ENCODE assay signal across 9 cellular contexts in the genomic region with DNA sequence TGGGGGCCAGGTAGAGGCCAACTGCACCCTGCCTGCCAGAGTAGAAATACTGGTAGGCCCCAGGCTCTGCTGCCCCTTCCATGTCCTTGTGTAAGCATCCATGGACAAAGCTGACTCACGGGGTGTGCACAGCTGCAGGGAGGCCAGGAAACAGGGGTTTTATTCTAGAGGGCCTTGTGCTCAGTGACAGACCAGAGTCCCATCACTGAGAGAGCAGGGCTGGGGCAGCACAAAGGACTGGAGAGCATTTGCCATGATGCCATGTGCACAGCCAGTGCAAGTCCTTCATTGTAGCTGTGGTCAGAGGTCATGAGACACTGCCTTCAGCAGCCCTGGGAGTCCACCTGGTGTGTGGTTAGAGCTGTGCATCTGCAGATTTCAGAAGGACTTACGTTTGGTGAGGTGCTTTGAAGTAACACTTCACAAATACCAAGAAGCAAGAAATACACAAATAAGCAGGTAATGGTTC. TPM values are rescaled to one million over a fixed set of nuclear protein-coding genes. Genes with fewer than 3 reads are reported as not detected.
A peak's percentile ranks its signal among the peaks of the same experiment; 100 is the strongest.
DNase-seq lines count a peak whose midpoint lies in the region; ATAC-seq and TF ChIP-seq lines count a peak whose summit lies in the region.
"Had no signal": no experiment of that assay in that cellular context is flagged by ENCODE, and none has a peak within 500 bp of the region (broad histone marks: within the 10 kb centered on the region; RNA-seq: fewer than 3 reads in every experiment).

No MANE protein-coding gene starts in this region.

- no peak overlapping the region for H4K5ac ChIP-seq in mesendoderm (ENCODE audit: low read length)

- H2BK15ac ChIP-seq in mesendoderm (replicated peaks; ENCODE audit: low read depth) = no peak overlapping the region

- peak overlapping the region; percentile 78 for H3K27ac Mint-ChIP-seq in MCF 10A (ENCODE audit: low read depth, unreplicated experiment)

- no peak overlapping the region for H2BK5ac ChIP-seq in mesendoderm (ENCODE audit: low read length)

- peaks cover 73% of the 10 kb centered on the region for H3K4me1 Mint-ChIP-seq in MCF 10A (ENCODE audit: insufficient read depth, unreplicated experiment)

- no peaks in the 10 kb centered on the region for H3K27me3 Mint-ChIP-seq in MCF 10A (ENCODE audit: insufficient read depth, unreplicated experiment)

- H3K4me3 Mint-ChIP-seq in MCF 10A (ENCODE audit: unreplicated experiment) = no peak overlapping the region

- no peak overlapping the region for H3K23ac ChIP-seq in mesendoderm (ENCODE audit: low read length)

- CTCF ChIA-PET in MCF 10A (lab: Yijun Ruan, JAX) = interaction anchor here (0.6 to 7.4 kb wide), 11 partner anchors 13 to 1467 kb away, joined by 3 to 72 read pairs (median 5); no protein-coding TSS in a partner anchor

- H3K27me3 ChIP-seq in breast epithelium = no peaks in the 10 kb centered on the region
- H3K27me3 ChIP-seq in thymus (ENCODE audit: control insufficient read depth, insufficient read depth) = no peaks in the 10 kb centered on the region
- no peaks in the 10 kb centered on the region for H3K27me3 ChIP-seq in mesendoderm (ENCODE audit: insufficient read depth, low read length, poor library complexity)

- 32% methylated on average over 2 of the region's 2 CpGs for WGBS in thymus
- WGBS in mesendoderm (ENCODE audit: extremely low coverage, insufficient coverage, low lambda C conversion rate) = no CpG with 5 or more reads among the region's 2 CpGs

- H3K36me3 Mint-ChIP-seq in MCF 10A (ENCODE audit: insufficient read depth, unreplicated experiment) = peaks cover 82% of the 10 kb centered on the region

- peaks cover 100% of the 10 kb centered on the region for H3K79me2 ChIP-seq in mesendoderm (ENCODE audit: control insufficient read depth, insufficient read depth, low read length)

- BruUV-seq in MCF 10A (replicated peaks; lab: Mats Ljungman, UMichigan) = no TSS peak

- H3K36me3 ChIP-seq in breast epithelium (no peaks in the 10 kb centered on the region), thymus (ENCODE audit: control insufficient read depth, insufficient read depth) (peaks cover 47% of the 10 kb centered on the region), mesendoderm (ENCODE audit: control insufficient read depth, insufficient read depth, low read length) (peaks cover 10% of the 10 kb centered on the region)

- H3K9me3 ChIP-seq in breast epithelium (peaks cover 5 to 9% of the 10 kb centered on the region in 2 donors), thymus (ENCODE audit: control insufficient read depth) (peaks cover 15% of the 10 kb centered on the region)

- no peak overlapping the region for H3K9ac ChIP-seq in mesendoderm (ENCODE audit: low read length)

- TF ChIP-seq POLR2A in breast epithelium (IDR thresholded peaks at IDR 0.05) = no peak

- peaks cover 37 to 61% of the 10 kb centered on the region in 2 donors for H3K4me1 ChIP-seq in breast epithelium
- H3K4me1 ChIP-seq in thymus (ENCODE audit: control insufficient read depth, insufficient read depth, low read length) = peaks cover 32% of the 10 kb centered on the region
- peaks cover 13% of the 10 kb centered on the region for H3K4me1 ChIP-seq in mesendoderm (ENCODE audit: control insufficient read depth, low read depth, low read length)

- no peak for TF ChIP-seq CTCF in MCF 10A (IDR thresholded peaks at IDR 0.05; ENCODE audit: unreplicated experiment)
- no peak for TF ChIP-seq CTCF in breast epithelium (IDR thresholded peaks at IDR 0.05)
- no peak for TF ChIP-seq CTCF in astrocyte of the spinal cord (IDR thresholded peaks at IDR 0.05; ENCODE audit: low read depth, low read length)

- POLR2A ChIA-PET in MCF 10A (lab: Yijun Ruan, JAX) = interaction anchor here (0.8 to 7.9 kb wide), 9 partner anchors 7 to 92 kb away, joined by 3 to 56 read pairs (median 7); a partner anchor contains a TSS

- H4K8ac ChIP-seq in mesendoderm (ENCODE audit: low read depth, low read length) = no peak overlapping the region

- H3K4ac ChIP-seq in mesendoderm (ENCODE audit: low read depth, low read length) = no peak overlapping the region

- H3K4me3 ChIP-seq in breast epithelium (peak overlapping the region in 1 of 3 donors; percentile 41), astrocyte of the spinal cord (ENCODE audit: low read depth, low read length) (no peak overlapping the region), thymus (ENCODE audit: low read length) (no peak overlapping the region), mesendoderm (ENCODE audit: low read length) (no peak overlapping the region)

- in situ Hi-C loops in astrocyte of the spinal cord (cut with HindIII; ENCODE audit: low sequenced_read_pairs) = no loop called here

- no peak overlapping the region for H2BK120ac ChIP-seq in mesendoderm (ENCODE audit: low read depth, low read length)

- no peak overlapping the region for H3K18ac ChIP-seq in mesendoderm (ENCODE audit: low read length)

- H3K4me2 ChIP-seq in mesendoderm (ENCODE audit: low read length) = no peak overlapping the region

- intact Hi-C loops in MCF 10A (cut with micrococcal nuclease) = no loop called here
- intact Hi-C loops in breast epithelium (cut with DNase I; ENCODE audit: low total_unique reads) = no loop called here
- intact Hi-C loops in left colon (cut with DNase I, micrococcal nuclease) = no loop called here

- H3K27ac ChIP-seq in breast epithelium = no peak overlapping the region
- H3K27ac ChIP-seq in thymus (ENCODE audit: low read depth) = peak overlapping the region; percentile 19
- H3K27ac ChIP-seq in mesendoderm (ENCODE audit: low read depth, low read length) = no peak overlapping the region

- no peak overlapping the region for H2AK5ac ChIP-seq in mesendoderm (ENCODE audit: low read length)

- H3K56ac ChIP-seq in mesendoderm (ENCODE audit: low read length) = no peak overlapping the region

- peaks cover 15% of the 10 kb centered on the region for H3K9me3 Mint-ChIP-seq in MCF 10A (ENCODE audit: unreplicated experiment)

- DNase-seq in MCF 10A (ENCODE audit: unreplicated experiment) (peak; percentile 34), breast epithelium (ENCODE audit: low spot score in 2 of 2) (no peak), astrocyte of the spinal cord (ENCODE audit: low read depth, low spot score) (peak; percentile 26), left colon (no peak), SK-N-DZ (ENCODE audit: low spot score) (no peak), mesendoderm (no peak), OCI-M2 (lab: John Stamatoyannopoulos, UW; ENCODE audit: unreplicated experiment) (no peak)
- DNase-seq: AML-193 had no signal

- H3K79me1 ChIP-seq in mesendoderm (ENCODE audit: low read length) = peaks cover 6% of the 10 kb centered on the region

- ATAC-seq in left colon = peak; percentile 20

RNA-seq across cellular contexts. Expression of a gene that starts 8.1 kb away (rescaled TPM):
- 870 and 1,140 TPM in 2 replicates for total RNA-seq in MCF 10A (2022)
- 100 to 1,000 TPM; 263 to 295 (median 292) TPM for total RNA-seq in breast epithelium
- total RNA-seq in left colon = 100 to 1,000 TPM; 469 to 500 TPM
- 227 TPM for polyA plus RNA-seq in thymus
- polyA plus RNA-seq in SK-N-DZ (2014; cell fraction: cytosol; rRNA removed) = 153 and 169 TPM in 2 replicates
- 86.2 and 120 TPM in 2 replicates for polyA plus RNA-seq in SK-N-DZ (2014; cell fraction: nucleus; rRNA removed)
- polyA plus RNA-seq in mesendoderm (2013, experiment 1 of 2) = 264 TPM
- 266 TPM for polyA plus RNA-seq in mesendoderm (2013, experiment 2 of 2)

RNA-seq across cellular contexts. Expression of a gene that starts 12.5 kb away (rescaled TPM):
- 48.9 and 49.2 TPM in 2 replicates for total RNA-seq in MCF 10A (2022)
- 10 to 100 TPM; 11.5 to 17.0 (median 15.7) TPM for total RNA-seq in breast epithelium
- 10 to 100 TPM; 11.9 to 14.7 TPM for total RNA-seq in left colon
- 26.1 TPM for polyA plus RNA-seq in thymus
- polyA plus RNA-seq in SK-N-DZ (2014; cell fraction: cytosol; rRNA removed) = 20.2 and 20.7 TPM in 2 replicates
- 76.0 and 86.4 TPM in 2 replicates for polyA plus RNA-seq in SK-N-DZ (2014; cell fraction: nucleus; rRNA removed)
- 23.0 TPM for polyA plus RNA-seq in mesendoderm (2013, experiment 1 of 2)
- 22.1 TPM for polyA plus RNA-seq in mesendoderm (2013, experiment 2 of 2)

RNA-seq across cellular contexts. Expression of a gene that starts 18.5 kb away (rescaled TPM):
- total RNA-seq in MCF 10A (2022) = 85.4 and 111 TPM in 2 replicates
- 100 to 1,000 TPM in 2 of 3 donors, 10 to 100 TPM in 1; 76.4 to 108 (median 102) TPM for total RNA-seq in breast epithelium
- total RNA-seq in left colon = 10 to 100 TPM; 31.9 to 32.9 TPM
- 96.7 TPM for polyA plus RNA-seq in thymus
- 93.2 and 126 TPM in 2 replicates for polyA plus RNA-seq in SK-N-DZ (2014; cell fraction: cytosol; rRNA removed)
- polyA plus RNA-seq in SK-N-DZ (2014; cell fraction: nucleus; rRNA removed) = 96.9 and 161 TPM in 2 replicates
- 64.4 TPM for polyA plus RNA-seq in mesendoderm (2013, experiment 1 of 2)
- 65.3 TPM for polyA plus RNA-seq in mesendoderm (2013, experiment 2 of 2)

RNA-seq across cellular contexts. Expression of a gene that starts 49.4 kb away (rescaled TPM):
- total RNA-seq in MCF 10A (2022) (495 and 510 TPM in 2 replicates), breast epithelium (100 to 1,000 TPM; 218 to 413 (median 333) TPM), left colon (100 to 1,000 TPM; 175 to 176 TPM)
- polyA plus RNA-seq in thymus = 370 TPM
- polyA plus RNA-seq in SK-N-DZ (2014; cell fraction: cytosol; rRNA removed) = 160 and 194 TPM in 2 replicates
- polyA plus RNA-seq in SK-N-DZ (2014; cell fraction: nucleus; rRNA removed) = 247 and 273 TPM in 2 replicates
- polyA plus RNA-seq in mesendoderm (2013, experiment 1 of 2) = 87.6 TPM
- polyA plus RNA-seq in mesendoderm (2013, experiment 2 of 2) = 89.9 TPM

RNA-seq across cellular contexts. Expression of a gene that starts 59.1 kb away (rescaled TPM):
- total RNA-seq in MCF 10A (2022) = 9.0 and 18.5 TPM in 2 replicates
- total RNA-seq in breast epithelium = 1 to 10 TPM; 1.3 TPM
- 1 to 10 TPM in 1 of 2 donors, under 1 TPM in 1; 0.49 to 1.5 TPM for total RNA-seq in left colon
- 1.2 TPM for polyA plus RNA-seq in thymus
- 0.09 and 0.20 TPM in 2 replicates for polyA plus RNA-seq in SK-N-DZ (2014; cell fraction: cytosol; rRNA removed)
- 0.90 and 1.8 TPM in 2 replicates for polyA plus RNA-seq in SK-N-DZ (2014; cell fraction: nucleus; rRNA removed)
- 0.18 TPM for polyA plus RNA-seq in mesendoderm (2013, experiment 1 of 2)
- polyA plus RNA-seq in mesendoderm (2013, experiment 2 of 2) = 0.25 TPM

Comparison
In these comparisons a context has a peak if more than half of its experiments do, and no peak if none do; other contexts are left out.
1. DNase-seq: peak in MCF 10A (single experiment) and astrocyte of the spinal cord (single experiment); none in breast epithelium (0 of 2), left colon (0 of 2), SK-N-DZ (single experiment), mesendoderm (single experiment) and OCI-M2 (single experiment).